ENCODE assay signal across 17 cellular contexts in genomic region chr4:90546114-90546513, GRCh38.
DNase-seq lines count a peak whose midpoint lies in the region; ATAC-seq, FAIRE-seq and TF ChIP-seq lines count a peak whose summit lies in the region.
"Had no signal": no experiment of that assay in that cellular context is flagged by ENCODE, and none has a peak within 500 bp of the region (broad histone marks: within the 10 kb centered on the region; RNA-seq: fewer than 3 reads in every experiment).

No MANE protein-coding gene starts in this region.

- no peak overlapping the region for H3K4me3 Mint-ChIP-seq in activated CD4-positive, alpha-beta T cell treated with anti-CD3 and anti-CD28 coated beads for 36 hours
- H3K4me3 Mint-ChIP-seq in stimulated activated naive B cell treated with anti-CD40 and anti-IgM and Interleukin-4, amounts not matched to agents 10 μg/mL and 1 μg/mL and 100 μg/mL, for 72 hours = no peak overlapping the region
- H3K4me3 Mint-ChIP-seq: activated T-cell treated with anti-CD3 and anti-CD28 coated beads, Interleukin-2, amount 50 U/mL, for 4 hours; H9 had no signal

- intact Hi-C loops in activated CD4-positive, alpha-beta T cell treated with anti-CD3 and anti-CD28 coated beads for 36 hours (cut with DNase I, micrococcal nuclease) = no loop called here
- intact Hi-C loops in GM12878 (cut with micrococcal nuclease; ENCODE audit: unreplicated experiment) = no loop called here
- intact Hi-C loops in lower leg skin (cut with DNase I; ENCODE audit: low total_unique reads) = no loop called here

- peak; percentile 9 for ATAC-seq in activated CD4-positive, alpha-beta T cell treated with anti-CD3 and anti-CD28 coated beads for 36 hours
- ATAC-seq in HG03565 (IDR thresholded peaks at IDR 0.05; ENCODE audit: unreplicated experiment) (peak; percentile 55), GM12878 (peak; percentile 58)
- peak; percentile 33 to 43 for ATAC-seq in stimulated activated naive B cell treated with anti-CD40 and anti-IgM and Interleukin-4, amounts not matched to agents 10 μg/mL and 1 μg/mL and 100 μg/mL, for 72 hours (replicated peaks)
- ATAC-seq: activated T-cell treated with anti-CD3 and anti-CD28 coated beads, Interleukin-2, amount 50 U/mL, for 4 hours; mucosa of descending colon had no signal

- TF ChIP-seq RAD21 in GM12878 (IDR thresholded peaks at IDR 0.05; ENCODE audit: insufficient read depth, low read depth, low read length) = no peak

- TF ChIP-seq POLR2A in GM12878 (IDR thresholded peaks at IDR 0.05; ENCODE audit: low read depth, low read length) = no peak
- TF ChIP-seq POLR2A in lower leg skin (IDR thresholded peaks at IDR 0.05) = no peak

- H3K9ac ChIP-seq in GM12878 (ENCODE audit: control insufficient read depth, insufficient read depth, low read length) = no peak overlapping the region

- no peak overlapping the region for H3K27ac Mint-ChIP-seq in activated CD4-positive, alpha-beta T cell treated with anti-CD3 and anti-CD28 coated beads for 36 hours
- no peak overlapping the region for H3K27ac Mint-ChIP-seq in stimulated activated naive B cell treated with anti-CD40 and anti-IgM and Interleukin-4, amounts not matched to agents 10 μg/mL and 1 μg/mL and 100 μg/mL, for 72 hours
- H3K27ac Mint-ChIP-seq: H9 had no signal

- no peaks in the 10 kb centered on the region for H3K9me3 Mint-ChIP-seq in activated CD4-positive, alpha-beta T cell treated with anti-CD3 and anti-CD28 coated beads for 36 hours (ENCODE audit: low read depth)
- H3K9me3 Mint-ChIP-seq in stimulated activated naive B cell treated with anti-CD40 and anti-IgM and Interleukin-4, amounts not matched to agents 10 μg/mL and 1 μg/mL and 100 μg/mL, for 72 hours = no peaks in the 10 kb centered on the region
- H3K9me3 Mint-ChIP-seq: activated T-cell treated with anti-CD3 and anti-CD28 coated beads, Interleukin-2, amount 50 U/mL, for 4 hours; H9 had no signal

- H3K4me3 ChIP-seq in GM12878 (no peak overlapping the region), lower leg skin (ENCODE audit: low read depth, poor library complexity, severe bottlenecking) (no peak overlapping the region)
- H3K4me3 ChIP-seq: coronary artery, mucosa of descending colon, thyroid gland had no signal

- no TSS peak for BruUV-seq in GM12878 (replicated peaks; lab: Mats Ljungman, UMichigan)

- no peaks in the 10 kb centered on the region for H3K36me3 Mint-ChIP-seq in activated CD4-positive, alpha-beta T cell treated with anti-CD3 and anti-CD28 coated beads for 36 hours (ENCODE audit: low read depth)
- H3K36me3 Mint-ChIP-seq in stimulated activated naive B cell treated with anti-CD40 and anti-IgM and Interleukin-4, amounts not matched to agents 10 μg/mL and 1 μg/mL and 100 μg/mL, for 72 hours = no peaks in the 10 kb centered on the region

- RAD21 ChIA-PET in GM12878 (lab: Charles Lee; ENCODE audit: unreplicated experiment) = no interaction called here

- DNase-seq in activated CD4-positive, alpha-beta T cell treated with anti-CD3 and anti-CD28 coated beads for 36 hours = no peak
- no peak for DNase-seq in activated CD4-positive, alpha-beta T cell treated with anti-CD3 and anti-CD28 coated beads, Interleukin-2, amount 50 U/mL, for 48 hours
- DNase-seq in GM12878 (ENCODE audit: low read depth, low spot score) (no peak), COR-L47 (lab: John Stamatoyannopoulos, UW) (no peak), lower leg skin (ENCODE audit: low spot score in 2 of 2) (no peak)
- no peak for DNase-seq in stimulated activated naive B cell treated with anti-CD40 and anti-IgM and Interleukin-4, amounts not matched to agents 10 μg/mL and 1 μg/mL and 100 μg/mL, for 72 hours
- no peak for DNase-seq in stimulated activated CD4-positive, alpha-beta T cell treated with anti-CD3 and anti-CD28 coated beads, Interleukin-1b, Interleukin-23, amount 100 ng/mL, for 48 hours
- DNase-seq: activated T-cell treated with anti-CD3 and anti-CD28 coated beads, Interleukin-2, amount 50 U/mL, for 4 hours; amniotic stem cell; H9; MM.1S; mucosa of descending colon; NCI-H2171 treated with DMSO at 0.1 percent for 48 hours; posterior cingulate gyrus; thyroid gland had no signal

- H3K4me2 ChIP-seq in GM12878 (ENCODE audit: control insufficient read depth, insufficient read depth) = no peak overlapping the region

- WGBS in GM12878 (ENCODE audit: insufficient coverage, insufficient replicate concordance, low lambda C conversion rate, missing lambda C conversion rate) = 0% methylated on average over 1 of the region's 1 CpG
- 43 to 46% methylated on average over 1 of the region's 1 CpG for WGBS in lower leg skin, 2 donors

- CTCF ChIA-PET in activated CD4-positive, alpha-beta T cell treated with anti-CD3 and anti-CD28 coated beads for 36 hours (lab: Charles Lee) = no interaction called here
- CTCF ChIA-PET in GM12878 (lab: Yijun Ruan, JAX) = interaction anchor here (1.2 kb wide), 1 partner anchor 15 kb away, joined by 3 read pairs; no protein-coding TSS in a partner anchor

- no peak for TF ChIP-seq CTCF in GM12878 (IDR thresholded peaks at IDR 0.05 in 2 of 3, conservative IDR thresholded peaks at IDR 0.05 in 1 of 3; ENCODE audit: control insufficient read depth in 2 of 3, extremely low read depth in 1 of 3, insufficient read depth in 1 of 3, low read depth in 3 of 3, low read length in 3 of 3)
- TF ChIP-seq CTCF in lower leg skin (IDR thresholded peaks at IDR 0.05) = no peak

- no peaks in the 10 kb centered on the region for H3K9me3 ChIP-seq in GM12878 (replicated peaks; ENCODE audit: control insufficient read depth, insufficient read depth, low read length)
- H3K9me3 ChIP-seq: mucosa of descending colon, thyroid gland had no signal

- no peaks in the 10 kb centered on the region for H3K4me1 Mint-ChIP-seq in activated CD4-positive, alpha-beta T cell treated with anti-CD3 and anti-CD28 coated beads for 36 hours
- H3K4me1 Mint-ChIP-seq in stimulated activated naive B cell treated with anti-CD40 and anti-IgM and Interleukin-4, amounts not matched to agents 10 μg/mL and 1 μg/mL and 100 μg/mL, for 72 hours = peaks cover 0 to 11% of the 10 kb centered on the region in 2 donors
- H3K4me1 Mint-ChIP-seq: H9 had no signal

- no peaks in the 10 kb centered on the region for H3K79me2 ChIP-seq in GM12878 (ENCODE audit: control insufficient read depth, insufficient read depth, low read length)

- POLR2A ChIA-PET in activated CD4-positive, alpha-beta T cell treated with anti-CD3 and anti-CD28 coated beads for 36 hours (lab: Charles Lee) = no interaction called here
- POLR2A ChIA-PET in GM12878 (lab: Charles Lee) = no interaction called here

- peak overlapping the region; percentile 51; the same call in 1 of the 2 replicates for H2AFZ ChIP-seq in GM12878 (ENCODE audit: control insufficient read depth, low read depth, low read length)

- H3K4me1 ChIP-seq in GM12878 (ENCODE audit: control insufficient read depth, insufficient read depth, low read length) = no peaks in the 10 kb centered on the region
- H3K4me1 ChIP-seq: thyroid gland had no signal

- H3K27me3 ChIP-seq in GM12878 (replicated peaks in 1 of 2; ENCODE audit: control insufficient read depth in 2 of 2, insufficient read depth in 2 of 2, low read length in 1 of 2) = no peaks in the 10 kb centered on the region
- H3K27me3 ChIP-seq: thyroid gland had no signal

- H3K36me3 ChIP-seq in GM12878 (ENCODE audit: control insufficient read depth in 2 of 2, insufficient read depth in 2 of 2, low read length in 1 of 2) = no peaks in the 10 kb centered on the region
- H3K36me3 ChIP-seq: thyroid gland had no signal

- H3K27ac ChIP-seq in GM12878 (ENCODE audit: control insufficient read depth, insufficient read depth) = no peak overlapping the region
- H3K27ac ChIP-seq: coronary artery, thyroid gland had no signal

- no peaks in the 10 kb centered on the region for H4K20me1 ChIP-seq in GM12878 (ENCODE audit: control insufficient read depth, insufficient read depth)

- TF ChIP-seq EP300 in GM12878 (IDR thresholded peaks at IDR 0.05; ENCODE audit: borderline replicate concordance in 1 of 2, control insufficient read depth in 1 of 2, low read depth in 2 of 2, low read length in 2 of 2) = no peak

- in situ Hi-C loops in GM12878 (cut with MboI) = no loop called here

- SMC1A ChIA-PET in GM12878 (lab: Charles Lee; ENCODE audit: uncharacterized antibody, unreplicated experiment) = interaction anchor here (0.6 to 1.7 kb wide), 3 partner anchors 9 to 14 kb away, joined by 3 to 4 read pairs (median 4); no protein-coding TSS in a partner anchor

- H3K27me3 Mint-ChIP-seq in activated CD4-positive, alpha-beta T cell treated with anti-CD3 and anti-CD28 coated beads for 36 hours = no peaks in the 10 kb centered on the region
- H3K27me3 Mint-ChIP-seq in stimulated activated naive B cell treated with anti-CD40 and anti-IgM and Interleukin-4, amounts not matched to agents 10 μg/mL and 1 μg/mL and 100 μg/mL, for 72 hours = no peaks in the 10 kb centered on the region

- FAIRE-seq in GM12878 (lab: Jason Lieb, UNC) = no peak

TF ChIP-seq in GM12878, 131 proteins besides CTCF, POLR2A, EP300 and RAD21:
- TF ChIP-seq RUNX3 (IDR thresholded peaks at IDR 0.05; ENCODE audit: low read length) = peak; percentile 52; the same call in 1 of the 2 replicates
- no peak for TF ChIP-seq SUPT20H (IDR thresholded peaks at IDR 0.05; ENCODE audit: borderline replicate concordance, control insufficient read depth, low read depth, low read length)
- peak in 1 of 2 experiments; percentile 42; a peak in 1 of 4 replicates for TF ChIP-seq ETV6 (conservative IDR thresholded peaks at IDR 0.05 in 1 of 2, IDR thresholded peaks at IDR 0.05 in 1 of 2; ENCODE audit: borderline replicate concordance in 1 of 2, low read depth in 1 of 2)
- peak; percentile 28; the same call in 1 of the 2 replicates for TF ChIP-seq NFIC (IDR thresholded peaks at IDR 0.05; ENCODE audit: low read depth, low read length)
TF ChIP-seq in GM12878: peak in this region for 3.
